In the genomic region with DNA sequence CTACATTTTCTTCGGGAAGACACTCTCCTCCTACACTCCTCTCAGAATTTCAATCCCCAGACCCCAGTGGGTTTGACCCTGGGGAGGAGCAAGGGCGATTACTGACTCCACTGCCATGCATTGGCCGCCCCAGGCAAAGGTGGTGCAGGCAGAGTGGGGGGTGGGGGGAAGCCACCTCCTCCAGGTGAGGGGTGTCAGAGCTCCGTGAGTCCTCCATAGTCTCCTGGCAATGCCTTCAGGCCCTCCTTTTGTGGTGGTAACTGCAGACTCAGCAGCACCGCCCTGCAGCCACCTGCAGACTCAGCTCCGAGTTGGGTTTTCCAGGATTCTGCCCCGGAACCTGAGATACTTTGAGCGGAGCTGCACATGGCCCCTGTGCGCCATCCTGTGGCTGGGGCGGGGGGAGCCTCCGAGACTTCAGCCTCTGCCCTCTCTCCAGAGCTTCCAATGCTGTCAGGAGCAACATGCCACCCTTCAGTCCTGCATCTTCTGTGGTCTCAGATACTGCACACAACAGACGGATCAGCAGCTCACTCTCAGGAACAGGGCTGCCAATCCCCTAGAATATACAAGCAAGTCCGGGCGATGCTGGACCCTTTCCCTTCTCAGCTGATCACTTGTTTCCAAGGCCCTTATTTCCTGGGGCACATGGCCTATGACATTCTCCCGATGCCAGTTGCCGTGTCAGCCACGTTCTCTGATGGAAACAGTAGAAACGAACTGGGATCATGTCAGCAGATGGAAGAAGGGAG, we compare ENCODE assay signal across 1 cellular context.
TF ChIP-seq lines count a peak whose summit lies in the region.

No MANE protein-coding gene starts in this region.

TF ChIP-seq in GM23338, 12 proteins besides CTCF, POLR2A, EP300 and RAD21 (continued from another document):
- TF ChIP-seq EZH2 (IDR thresholded peaks at IDR 0.05; ENCODE audit: low read depth, unreplicated experiment) = no peak
